25 cellular contexts compared by ENCODE assay signal in the genomic region with DNA sequence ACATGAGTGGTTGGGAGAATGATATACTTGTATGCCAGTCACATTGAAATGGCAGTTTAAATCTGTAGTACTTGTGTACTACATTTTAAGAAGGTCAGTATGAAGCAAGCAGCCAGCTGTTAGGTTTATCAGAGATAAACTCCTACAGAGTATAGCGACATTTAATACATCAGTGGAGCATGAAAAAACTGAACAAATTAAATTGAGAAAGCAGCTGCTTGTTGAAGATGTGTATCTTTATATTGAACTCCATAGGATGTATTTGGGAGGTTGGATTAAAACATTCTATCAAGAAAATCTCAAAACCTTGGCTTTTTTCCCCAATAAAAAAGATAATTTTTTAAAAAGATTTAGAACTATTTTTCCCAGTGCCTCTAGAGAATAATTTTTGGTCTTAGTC.
"Had no signal": no experiment of that assay in that cellular context is flagged by ENCODE, and none has a peak within 500 bp of the region (broad histone marks: within the 10 kb centered on the region; RNA-seq: fewer than 3 reads in every experiment).

No MANE protein-coding gene starts in this region.

- H2AFZ ChIP-seq: hepatocyte, parathyroid adenoma had no signal

- H3K27ac ChIP-seq: dorsolateral prefrontal cortex, hepatocyte, left ventricle myocardium inferior, lower lobe of right lung, parathyroid adenoma, prostate gland, right lobe of liver, spleen, testis, tibial nerve, upper lobe of right lung, vagina had no signal

- H3K4me3 Mint-ChIP-seq: memory B cell; mesothelial cell of epicardium; natural killer cell treated with Interleukin-12 subunit alpha and Interleukin-12 subunit beta and Interleukin-15 and Interleukin-18, amount 100 ng/mL, for 72 hours; stimulated activated memory B cell treated with anti-CD40 and anti-IgM and Interleukin-4, amounts not matched to agents 10 μg/mL and 1 μg/mL and 100 μg/mL, for 72 hours; stimulated activated naive CD8-positive, alpha-beta T cell treated with anti-CD3 and anti-CD28 coated beads, Interleukin-15, amount 100 ng/mL, for 72 hours had no signal

- H3K9ac ChIP-seq: parathyroid adenoma had no signal

- H3K9me3 ChIP-seq: lower lobe of right lung, prostate gland, right lobe of liver, spleen, testis, tibial nerve, upper lobe of right lung, vagina had no signal

- DNase-seq: dorsolateral prefrontal cortex; effector CD8-positive, alpha-beta T cell; head of caudate nucleus; kidney; left cardiac atrium; left ventricle myocardium inferior; lower lobe of right lung; occipital lobe; right lobe of liver; spleen; stimulated activated CD4-positive, alpha-beta T cell treated with anti-CD3 and anti-CD28 coated beads, Interleukin-15, amount 100 ng/mL, for 24 hours; stimulated activated CD4-positive, alpha-beta T cell treated with anti-CD3 and anti-CD28 coated beads, Interleukin-1b, Interleukin-23, amount 100 ng/mL, for 48 hours; stimulated activated CD4-positive, alpha-beta T cell treated with anti-CD3 and anti-CD28 coated beads, Interleukin-4, amount 100 ng/mL, for 24 hours; stimulated activated naive CD8-positive, alpha-beta T cell treated with anti-CD3 and anti-CD28 coated beads, Interleukin-15, amount 100 ng/mL, for 72 hours; testis; upper lobe of right lung had no signal

- H3K4me1 ChIP-seq: lower lobe of right lung, parathyroid adenoma, prostate gland, right lobe of liver, spleen, testis, tibial nerve, upper lobe of right lung, vagina had no signal

- H3K36me3 ChIP-seq: prostate gland had no signal

- H3K27me3 Mint-ChIP-seq: memory B cell; natural killer cell treated with Interleukin-12 subunit alpha and Interleukin-12 subunit beta and Interleukin-15 and Interleukin-18, amount 100 ng/mL, for 72 hours; stimulated activated memory B cell treated with anti-CD40 and anti-IgM and Interleukin-4, amounts not matched to agents 10 μg/mL and 1 μg/mL and 100 μg/mL, for 72 hours; stimulated activated naive CD8-positive, alpha-beta T cell treated with anti-CD3 and anti-CD28 coated beads, Interleukin-15, amount 100 ng/mL, for 72 hours had no signal

- H3K4me2 ChIP-seq: hepatocyte had no signal

- H3K27ac Mint-ChIP-seq: memory B cell; mesothelial cell of epicardium; natural killer cell treated with Interleukin-12 subunit alpha and Interleukin-12 subunit beta and Interleukin-15 and Interleukin-18, amount 100 ng/mL, for 72 hours; stimulated activated memory B cell treated with anti-CD40 and anti-IgM and Interleukin-4, amounts not matched to agents 10 μg/mL and 1 μg/mL and 100 μg/mL, for 72 hours; stimulated activated naive CD8-positive, alpha-beta T cell treated with anti-CD3 and anti-CD28 coated beads, Interleukin-15, amount 100 ng/mL, for 72 hours had no signal

- H3K27me3 ChIP-seq: dorsolateral prefrontal cortex, hepatocyte, right lobe of liver, spleen, testis, tibial nerve, upper lobe of right lung, vagina had no signal

- H3K9me3 Mint-ChIP-seq: memory B cell; natural killer cell treated with Interleukin-12 subunit alpha and Interleukin-12 subunit beta and Interleukin-15 and Interleukin-18, amount 100 ng/mL, for 72 hours; stimulated activated memory B cell treated with anti-CD40 and anti-IgM and Interleukin-4, amounts not matched to agents 10 μg/mL and 1 μg/mL and 100 μg/mL, for 72 hours; stimulated activated naive CD8-positive, alpha-beta T cell treated with anti-CD3 and anti-CD28 coated beads, Interleukin-15, amount 100 ng/mL, for 72 hours had no signal

- H3K4me3 ChIP-seq: dorsolateral prefrontal cortex, hepatocyte, left ventricle myocardium inferior, lower lobe of right lung, prostate gland, right lobe of liver, spleen, testis, tibial nerve, upper lobe of right lung, vagina had no signal
